ENCODE assay signal across 22 cellular contexts in the genomic region with DNA sequence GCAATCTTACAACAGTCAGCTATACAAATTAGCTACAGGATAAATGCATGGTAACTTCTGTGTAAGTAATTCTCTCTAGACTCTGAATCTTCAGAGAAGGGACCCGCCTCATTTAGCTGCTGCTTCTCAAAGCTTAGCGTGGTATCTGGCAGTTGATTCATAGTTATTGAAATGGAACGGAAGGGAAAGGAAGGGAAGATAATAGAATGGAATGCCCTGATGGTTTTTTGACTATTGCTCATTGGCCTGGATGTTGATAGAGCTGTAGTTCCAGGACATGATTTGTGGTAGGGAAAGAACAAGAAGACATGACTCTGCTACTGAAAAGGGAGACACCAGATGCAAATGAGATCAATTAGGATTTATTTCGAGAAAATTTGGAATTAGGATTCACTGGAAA.
"Had no signal": no experiment of that assay in that cellular context is flagged by ENCODE, and none has a peak within 500 bp of the region (broad histone marks: within the 10 kb centered on the region; RNA-seq: fewer than 3 reads in every experiment).

No MANE protein-coding gene starts in this region.

- H2AFZ ChIP-seq: hepatocyte, parathyroid adenoma had no signal

- H3K4me3 ChIP-seq: dorsolateral prefrontal cortex, heart left ventricle, hepatocyte, lung, right atrium auricular region, smooth muscle cell, thyroid gland, vagina had no signal

- H3K27me3 ChIP-seq: heart left ventricle, hepatocyte, right atrium auricular region, thyroid gland, vagina had no signal

- DNase-seq: dorsolateral prefrontal cortex; effector CD4-positive, alpha-beta T cell; heart left ventricle; natural killer cell; stimulated activated CD4-positive, alpha-beta T cell treated with anti-CD3 and anti-CD28 coated beads, Interleukin-12 subunit alpha, Interleukin-12 subunit beta, amount 100 ng/mL, for 4 hours; stimulated activated CD4-positive, alpha-beta T cell treated with anti-CD3 and anti-CD28 coated beads, Interleukin-1b, Interleukin-23, amount 100 ng/mL, for 48 hours; stimulated activated CD4-positive, alpha-beta T cell treated with anti-CD3 and anti-CD28 coated beads, Interleukin-4, amount 100 ng/mL, for 1 hour; stimulated activated CD8-positive, alpha-beta memory T cell treated with anti-CD3 and anti-CD28 coated beads, Interleukin-4, amount 100 ng/mL, for 48 hours; stimulated activated naive CD4-positive, alpha-beta T cell; stimulated activated naive CD8-positive, alpha-beta T cell treated with anti-CD3 and anti-CD28 coated beads, Interleukin-15, amount 100 ng/mL, for 72 hours; thyroid gland had no signal

- H3K9me3 ChIP-seq: heart left ventricle, right atrium auricular region, thyroid gland, vagina had no signal

- H3K4me1 ChIP-seq: heart left ventricle, parathyroid adenoma, right atrium auricular region, thyroid gland, vagina had no signal

- H3K9ac ChIP-seq: parathyroid adenoma had no signal

- H3K27ac ChIP-seq: dorsolateral prefrontal cortex, heart left ventricle, hepatocyte, parathyroid adenoma, right atrium auricular region, thyroid gland, vagina had no signal

- H3K36me3 ChIP-seq: heart left ventricle, right atrium auricular region, thyroid gland, vagina had no signal

- H3K4me2 ChIP-seq: hepatocyte, smooth muscle cell had no signal

- FAIRE-seq: colon, frontal cortex, islet of Langerhans had no signal

- ATAC-seq: heart left ventricle; left lobe of liver; natural killer cell; sciatic nerve; stimulated activated naive CD8-positive, alpha-beta T cell treated with anti-CD3 and anti-CD28 coated beads, Interleukin-15, amount 100 ng/mL, for 72 hours had no signal

- H3K79me2 ChIP-seq: hepatocyte, parathyroid adenoma had no signal
